8 cellular contexts compared by ENCODE assay signal in genomic region chr4:169659736-169660670, GRCh38. TPM values are rescaled to one million over a fixed set of nuclear protein-coding genes. Genes with fewer than 3 reads are reported as not detected.
DNase-seq lines count a peak whose midpoint lies in the region; ATAC-seq and TF ChIP-seq lines count a peak whose summit lies in the region.

No MANE protein-coding gene starts in this region.

- H3K27me3 ChIP-seq in heart right ventricle (no peaks in the 10 kb centered on the region), upper lobe of left lung (no peaks in the 10 kb centered on the region)

- TF ChIP-seq POLR2A in NB4 (IDR thresholded peaks at IDR 0.05; ENCODE audit: extremely low read depth, insufficient read length) (peak; percentile 41), upper lobe of left lung (IDR thresholded peaks at IDR 0.05) (peak in 1 of 4 donors; percentile 22)

- 3 to 4% methylated on average over 14 of the region's 14 CpGs for WGBS in heart right ventricle, 2 donors
- 23 to 29% methylated on average over 14 of the region's 14 CpGs for WGBS in upper lobe of left lung, 2 donors

- DNase-seq in GF-D8 (lab: John Stamatoyannopoulos, UW) = peak; percentile 93
- peak; percentile 98 for DNase-seq in HFF-Myc (ENCODE audit: extremely low read depth, low read depth)
- DNase-seq in NB4 (ENCODE audit: low read depth) = peak; percentile 95
- peak; percentile 85 to 94 for DNase-seq in SW 1271 (lab: John Stamatoyannopoulos, UW)
- DNase-seq in amniotic stem cell (lab: John Stamatoyannopoulos, UW) = peak; percentile 99
- peak in 1 of 2 donors; percentile 89 for DNase-seq in heart right ventricle
- DNase-seq in pons (ENCODE audit: low spot score) = peak; percentile 93
- peak in 1 of 2 donors; percentile 88 for DNase-seq in upper lobe of left lung

- ATAC-seq in heart right ventricle (peak; percentile 96 to 100 (median 99)), upper lobe of left lung (ENCODE audit: low FRiP score in 2 of 2) (peak; percentile 96 to 99)

- TF ChIP-seq CTCF in HFF-Myc (IDR thresholded peaks at IDR 0.05; ENCODE audit: low read depth, low read length, missing control alignments) (no peak), NB4 (IDR thresholded peaks at IDR 0.05; ENCODE audit: low read depth, low read length) (no peak), heart right ventricle (IDR thresholded peaks at IDR 0.05) (no peak), upper lobe of left lung (IDR thresholded peaks at IDR 0.05) (no peak)

- H3K9me3 ChIP-seq in heart right ventricle (no peaks in the 10 kb centered on the region), upper lobe of left lung (no peaks in the 10 kb centered on the region)

- peaks cover 0 to 64% (median 33%) of the 10 kb centered on the region in 9 donors for H3K4me1 ChIP-seq in heart right ventricle
- peaks cover 15 to 25% (median 21%) of the 10 kb centered on the region in 4 donors for H3K4me1 ChIP-seq in upper lobe of left lung

- H3K4me3 ChIP-seq in HFF-Myc (replicated peaks; ENCODE audit: low read depth, low read length) = peak overlapping the region; percentile 43
- peak overlapping the region; percentile 67 for H3K4me3 ChIP-seq in NB4 (ENCODE audit: low read depth, low read length)
- H3K4me3 ChIP-seq in heart right ventricle = peak overlapping the region; percentile 19 to 59 (median 50)
- peak overlapping the region in 3 of 4 donors; percentile 23 to 40 (median 31) for H3K4me3 ChIP-seq in upper lobe of left lung

- intact Hi-C loops in heart right ventricle (cut with DNase I) = loop anchor here in 8 of 10 donors (1.0 to 10.0 kb wide), 5 partner anchors 33 to 45 kb away; partner anchors contain the start of genes CLCN3 (in 6 of the 8) and NEK1 (in 1 of the 8)

- TF ChIP-seq EP300 in upper lobe of left lung (IDR thresholded peaks at IDR 0.05) = peak in 1 of 4 donors; percentile 57

- H3K27ac ChIP-seq in heart right ventricle (peak overlapping the region; percentile 68 to 89 (median 84)), upper lobe of left lung (peak overlapping the region; percentile 5 to 68 (median 38))

- H3K36me3 ChIP-seq in heart right ventricle (no peaks in the 10 kb centered on the region), upper lobe of left lung (no peaks in the 10 kb centered on the region)

RNA-seq across cellular contexts. Expression of gene CLCN3, which starts 39.6 kb away (rescaled TPM):
- total RNA-seq in heart right ventricle (10 to 100 TPM; 53.4 to 94.9 (median 65.2) TPM), upper lobe of left lung (10 to 100 TPM; 16.2 to 54.4 (median 30.4) TPM)
- polyA plus RNA-seq in heart right ventricle = 10 to 100 TPM; 13.1 to 21.9 TPM

RNA-seq across cellular contexts. Expression of gene NEK1, which starts 47.6 kb away (rescaled TPM):
- 10 to 100 TPM; 12.0 to 18.6 (median 15.5) TPM for total RNA-seq in heart right ventricle
- polyA plus RNA-seq in heart right ventricle = 10 to 100 TPM in 1 of 2 donors, 1 to 10 TPM in 1; 3.6 to 10.8 TPM
- 10 to 100 TPM in 3 of 6 donors, 1 to 10 TPM in 3; 6.9 to 24.2 (median 10.3) TPM for total RNA-seq in upper lobe of left lung
